In the genomic region with DNA sequence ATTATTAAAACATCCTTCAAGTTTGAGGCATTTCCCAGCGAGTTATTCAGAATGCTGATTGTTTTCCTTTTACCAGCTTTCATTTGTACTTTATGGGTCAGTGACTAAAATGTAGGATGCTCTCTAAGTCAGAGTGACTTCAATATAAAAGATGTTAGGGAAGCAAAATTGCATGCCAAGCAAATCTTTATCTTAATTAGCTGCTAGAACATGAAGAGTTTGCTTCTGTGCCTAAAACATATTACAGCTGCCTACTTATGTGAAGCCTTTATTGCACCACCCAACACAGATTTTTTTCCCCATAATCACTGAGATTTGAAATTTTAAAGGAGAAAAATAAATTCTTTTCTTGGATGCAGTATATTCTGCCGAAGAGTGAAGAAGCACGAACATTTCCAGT, we compare ENCODE assay signal across 26 cellular contexts.
"Had no signal": no experiment of that assay in that cellular context is flagged by ENCODE, and none has a peak within 500 bp of the region (broad histone marks: within the 10 kb centered on the region; RNA-seq: fewer than 3 reads in every experiment).

No MANE protein-coding gene starts in this region.

- ATAC-seq: naive thymus-derived CD4-positive, alpha-beta T cell; natural killer cell; psoas muscle; right lobe of liver; stimulated activated effector memory CD8-positive, alpha-beta T cell treated with anti-CD3 and anti-CD28 coated beads, Interleukin-12 subunit alpha, Interleukin-12 subunit beta, amount 100 ng/mL, for 72 hours; stimulated activated naive B cell treated with anti-CD40 and anti-IgM and Interleukin-4, amounts not matched to agents 10 μg/mL and 1 μg/mL and 100 μg/mL, for 72 hours; upper lobe of right lung had no signal

- H3K9ac ChIP-seq: neural progenitor cell, parathyroid adenoma had no signal

- H3K27me3 ChIP-seq: neural progenitor cell, ovary, right atrium auricular region, right lobe of liver, sigmoid colon, stomach, suprapubic skin, testis, tibial artery, transverse colon, upper lobe of right lung, uterus had no signal

- H3K36me3 ChIP-seq: neural progenitor cell, ovary, right atrium auricular region, right lobe of liver, sigmoid colon, stomach, suprapubic skin, tibial artery, transverse colon, upper lobe of right lung, uterus had no signal

- H3K4me1 ChIP-seq: neural progenitor cell, parathyroid adenoma, psoas muscle, right atrium auricular region, right lobe of liver, sigmoid colon, stomach, suprapubic skin, testis, tibial artery, transverse colon, upper lobe of right lung, uterus had no signal

- DNase-seq: naive thymus-derived CD4-positive, alpha-beta T cell; natural killer cell; occipital lobe; ovary; posterior cingulate gyrus; psoas muscle; right lobe of liver; sigmoid colon; small intestine; stimulated activated CD4-positive, alpha-beta T cell treated with anti-CD3 and anti-CD28 coated beads, Interleukin-15, amount 100 ng/mL, for 24 hours; stimulated activated CD4-positive, alpha-beta T cell treated with anti-CD3 and anti-CD28 coated beads, Interleukin-2, amount 100 ng/mL, for 24 hours; stimulated activated CD4-positive, alpha-beta T cell treated with anti-CD3 and anti-CD28 coated beads, Interleukin-2, amount 100 ng/mL, for 48 hours; stimulated activated CD4-positive, alpha-beta T cell treated with anti-CD3 and anti-CD28 coated beads, Interleukin-4, amount 100 ng/mL, for 24 hours; stimulated activated naive B cell treated with anti-CD40 and anti-IgM and Interleukin-4, amounts not matched to agents 10 μg/mL and 1 μg/mL and 100 μg/mL, for 72 hours; stimulated activated naive CD4-positive, alpha-beta T cell treated with Interleukin-2 at 50 U/mL for 16 hours; stomach; testis; tibial artery; transverse colon; upper lobe of right lung; uterus had no signal

- H3K9me3 ChIP-seq: ovary, psoas muscle, right atrium auricular region, right lobe of liver, sigmoid colon, stomach, suprapubic skin, testis, tibial artery, transverse colon, upper lobe of right lung, uterus had no signal

- H3K4me3 ChIP-seq: neural progenitor cell, ovary, psoas muscle, right atrium auricular region, right lobe of liver, sigmoid colon, stomach, suprapubic skin, testis, tibial artery, transverse colon, upper lobe of right lung, uterus had no signal

- H3K27ac ChIP-seq: neural progenitor cell, ovary, parathyroid adenoma, psoas muscle, right atrium auricular region, right lobe of liver, sigmoid colon, stomach, suprapubic skin, testis, tibial artery, transverse colon, upper lobe of right lung, uterus had no signal
